In genomic region chr5:21802100-21802499, GRCh38 we compare ENCODE assay signal across 27 cellular contexts.
"Had no signal": no experiment of that assay in that cellular context is flagged by ENCODE, and none has a peak within 500 bp of the region (broad histone marks: within the 10 kb centered on the region; RNA-seq: fewer than 3 reads in every experiment).

No MANE protein-coding gene starts in this region.

- H3K9ac ChIP-seq: parathyroid adenoma had no signal

- H3K4me2 ChIP-seq: smooth muscle cell had no signal

- H3K27me3 ChIP-seq: neutrophil, right atrium auricular region, spleen, suprapubic skin, testis, tibial artery, transverse colon, upper lobe of left lung, vagina had no signal

- H3K4me3 ChIP-seq: prostate gland, right atrium auricular region, skin epidermis, smooth muscle cell, spleen, suprapubic skin, testis, tibial artery, transverse colon, upper lobe of left lung, vagina had no signal

- H3K9me3 ChIP-seq: neutrophil, prostate gland, right atrium auricular region, suprapubic skin, testis, tibial artery, transverse colon, upper lobe of left lung, vagina had no signal

- H3K79me2 ChIP-seq: parathyroid adenoma had no signal

- H2AFZ ChIP-seq: parathyroid adenoma had no signal

- FAIRE-seq: urothelium cell line had no signal

- H3K27ac ChIP-seq: neutrophil, parathyroid adenoma, prostate gland, right atrium auricular region, skin epidermis, spleen, suprapubic skin, testis, tibial artery, transverse colon, upper lobe of left lung, vagina had no signal

- H3K36me3 ChIP-seq: neutrophil, prostate gland, right atrium auricular region, spleen, suprapubic skin, tibial artery, transverse colon, upper lobe of left lung, vagina had no signal

- H3K4me1 ChIP-seq: parathyroid adenoma, prostate gland, right atrium auricular region, spleen, testis, tibial artery, transverse colon, upper lobe of left lung, vagina had no signal

- DNase-seq: naive thymus-derived CD8-positive, alpha-beta T cell; nephron progenitor cell; nucleus accumbens; retina; spleen; stimulated activated CD4-positive, alpha-beta T cell treated with anti-CD3 and anti-CD28 coated beads, Interleukin-12 subunit alpha, Interleukin-12 subunit beta, amount 100 ng/mL, for 4 hours; stimulated activated CD4-positive, alpha-beta T cell treated with anti-CD3 and anti-CD28 coated beads, Interleukin-1b, Interleukin-23, amount 100 ng/mL, for 48 hours; stimulated activated CD4-positive, alpha-beta T cell treated with anti-CD3 and anti-CD28 coated beads, Interleukin-4, amount 100 ng/mL, for 1 hour; stimulated activated CD4-positive, alpha-beta T cell treated with anti-CD3 and anti-CD28 coated beads, Interleukin-4, amount 100 ng/mL, for 4 hours; stimulated activated CD8-positive, alpha-beta memory T cell treated with anti-CD3 and anti-CD28 coated beads, Interleukin-4, amount 100 ng/mL, for 48 hours; stimulated activated naive CD4-positive, alpha-beta T cell; stimulated activated naive CD8-positive, alpha-beta T cell treated with anti-CD3 and anti-CD28 coated beads, Interleukin-15, amount 100 ng/mL, for 72 hours; stimulated activated naive CD8-positive, alpha-beta T cell treated with anti-CD3 and anti-CD28 coated beads, Interleukin-15, Interleukin-2, amounts not matched to agents 100 U/mL and 50 U/mL, for 24 hours; substantia nigra; testis; tibial artery; transverse colon; upper lobe of left lung had no signal
